In the genomic region with DNA sequence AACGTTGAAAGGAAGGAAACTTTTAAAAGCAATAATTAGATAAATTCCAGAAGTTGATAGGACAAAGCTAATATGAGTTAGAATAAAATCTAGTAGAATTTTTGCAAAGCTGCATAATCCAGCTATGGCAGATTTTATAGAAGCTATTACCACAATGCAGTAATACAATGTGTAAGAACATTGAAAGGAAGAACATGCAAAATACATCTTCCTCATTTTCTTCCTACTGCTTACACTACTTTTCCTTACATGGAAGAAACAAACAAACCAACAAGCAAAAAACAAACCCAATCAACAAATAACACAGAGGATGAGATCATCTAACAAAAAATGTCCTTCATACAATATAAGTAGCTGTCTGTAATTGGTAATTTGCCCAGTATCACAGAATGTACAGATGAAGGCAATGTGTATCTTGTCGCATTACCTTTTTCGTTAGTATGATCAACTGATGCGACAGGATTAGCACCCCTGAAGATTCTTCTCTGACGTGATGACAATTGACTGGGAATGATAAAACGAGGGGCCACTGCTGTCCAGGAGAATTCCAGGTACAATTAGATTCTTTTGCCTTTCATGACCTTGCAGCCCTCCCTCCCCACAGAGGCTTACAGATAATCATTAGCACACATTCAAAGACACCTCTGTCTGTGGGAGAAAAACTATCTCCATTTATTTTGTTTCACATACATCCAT, we compare ENCODE assay signal across 21 cellular contexts.
"Had no signal": no experiment of that assay in that cellular context is flagged by ENCODE, and none has a peak within 500 bp of the region (broad histone marks: within the 10 kb centered on the region; RNA-seq: fewer than 3 reads in every experiment).

No MANE protein-coding gene starts in this region.

- H3K4me3 Mint-ChIP-seq: dendritic cell treated with granulocyte-macrophage colony-stimulating factor and Interleukin-4, amounts not matched to agents 40 ng/mL and 50 ng/mL, for 4 days; effector memory CD8-positive, alpha-beta T cell; naive thymus-derived CD8-positive, alpha-beta T cell had no signal

- ATAC-seq: effector memory CD8-positive, alpha-beta T cell; gastroesophageal sphincter; left lobe of liver; mucosa of descending colon; naive thymus-derived CD8-positive, alpha-beta T cell had no signal

- H3K9me3 ChIP-seq: esophagus muscularis mucosa, gastroesophageal sphincter, mucosa of descending colon, neutrophil, ovary, right atrium auricular region, sigmoid colon, stomach, thoracic aorta, transverse colon had no signal

- DNase-seq: effector memory CD8-positive, alpha-beta T cell; glutamatergic neuron; islet precursor cell; mucosa of descending colon; naive thymus-derived CD8-positive, alpha-beta T cell; ovary; sigmoid colon; stimulated activated CD4-positive, alpha-beta T cell treated with anti-CD3 and anti-CD28 coated beads, Interleukin-12 subunit alpha, Interleukin-12 subunit beta, amount 100 ng/mL, for 4 hours; stimulated activated naive CD4-positive, alpha-beta T cell; stomach; substantia nigra; transverse colon had no signal

- H3K4me3 ChIP-seq: esophagus muscularis mucosa, gastroesophageal sphincter, mucosa of descending colon, ovary, right atrium auricular region, sigmoid colon, skin epidermis, stomach, thoracic aorta, transverse colon had no signal

- H3K36me3 ChIP-seq: esophagus muscularis mucosa, gastroesophageal sphincter, neutrophil, ovary, right atrium auricular region, sigmoid colon, stomach, thoracic aorta, transverse colon had no signal

- H3K27me3 ChIP-seq: esophagus muscularis mucosa, gastroesophageal sphincter, ovary, right atrium auricular region, sigmoid colon, stomach, transverse colon had no signal

- H3K27ac ChIP-seq: epithelial cell of prostate, esophagus muscularis mucosa, gastroesophageal sphincter, neutrophil, ovary, right atrium auricular region, sigmoid colon, skin epidermis, stomach, thoracic aorta, transverse colon had no signal

- H3K9me3 Mint-ChIP-seq: dendritic cell treated with granulocyte-macrophage colony-stimulating factor and Interleukin-4, amounts not matched to agents 40 ng/mL and 50 ng/mL, for 4 days; effector memory CD8-positive, alpha-beta T cell; naive thymus-derived CD8-positive, alpha-beta T cell had no signal

- H3K27ac Mint-ChIP-seq: dendritic cell treated with granulocyte-macrophage colony-stimulating factor and Interleukin-4, amounts not matched to agents 40 ng/mL and 50 ng/mL, for 4 days; effector memory CD8-positive, alpha-beta T cell; naive thymus-derived CD8-positive, alpha-beta T cell had no signal

- H3K27me3 Mint-ChIP-seq: naive thymus-derived CD8-positive, alpha-beta T cell had no signal

- H3K4me1 ChIP-seq: esophagus muscularis mucosa, gastroesophageal sphincter, right atrium auricular region, sigmoid colon, transverse colon had no signal
